Comparison of ENCODE assay signal across 1 cellular context in the genomic region with DNA sequence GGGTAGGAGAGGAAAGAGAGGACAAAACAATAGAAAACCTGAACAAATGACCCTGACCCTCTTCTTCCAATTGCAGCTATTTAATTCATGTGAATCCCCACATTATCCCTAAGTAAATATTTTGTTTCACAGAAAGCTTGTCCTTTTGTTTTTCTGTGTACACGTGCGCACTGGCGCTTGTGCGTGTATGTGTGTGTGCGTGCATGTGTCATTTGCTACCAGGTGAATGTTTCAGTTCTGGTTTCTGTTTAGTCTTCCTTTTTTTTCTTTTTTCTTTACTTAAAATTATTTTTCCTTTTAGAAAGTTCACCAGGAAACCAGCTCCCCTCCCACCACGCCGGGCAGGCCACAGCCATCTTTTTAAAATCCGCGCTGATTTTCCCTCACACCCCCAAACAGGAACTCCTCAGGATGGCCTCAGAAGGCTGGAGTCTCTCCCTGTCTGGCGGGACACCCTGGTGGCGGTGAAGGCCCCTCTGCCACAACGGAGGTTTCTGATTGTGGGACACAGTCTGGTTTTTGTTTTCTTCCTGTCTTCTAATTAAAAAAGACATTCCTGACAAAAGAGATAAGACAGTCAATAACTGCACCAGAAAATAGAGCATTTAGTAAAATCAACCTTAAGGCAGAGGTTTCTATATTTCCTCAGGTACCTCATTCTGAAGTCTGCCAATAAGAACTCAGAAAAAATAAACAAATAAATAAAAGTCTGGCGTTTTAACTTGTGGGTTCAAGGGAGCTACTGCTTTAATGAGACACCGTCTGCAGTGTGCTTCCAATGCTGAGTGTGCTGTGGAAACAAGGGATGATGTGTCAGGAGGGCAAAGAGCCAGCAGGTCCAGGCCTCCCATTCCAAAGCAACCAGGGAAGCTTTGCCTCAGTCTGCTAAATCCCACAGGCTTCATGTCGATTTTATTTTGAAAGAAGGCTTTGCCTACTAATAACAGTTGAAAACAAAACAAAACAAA.
TF ChIP-seq lines count a peak whose summit lies in the region.

No MANE protein-coding gene starts in this region.

TF ChIP-seq in SK-N-SH treated with all-trans-retinoic acid at 6 μM for 48 hours, 23 proteins besides CTCF, POLR2A, EP300 and RAD21 (continued from another document):
- TF ChIP-seq, protein P1, sequence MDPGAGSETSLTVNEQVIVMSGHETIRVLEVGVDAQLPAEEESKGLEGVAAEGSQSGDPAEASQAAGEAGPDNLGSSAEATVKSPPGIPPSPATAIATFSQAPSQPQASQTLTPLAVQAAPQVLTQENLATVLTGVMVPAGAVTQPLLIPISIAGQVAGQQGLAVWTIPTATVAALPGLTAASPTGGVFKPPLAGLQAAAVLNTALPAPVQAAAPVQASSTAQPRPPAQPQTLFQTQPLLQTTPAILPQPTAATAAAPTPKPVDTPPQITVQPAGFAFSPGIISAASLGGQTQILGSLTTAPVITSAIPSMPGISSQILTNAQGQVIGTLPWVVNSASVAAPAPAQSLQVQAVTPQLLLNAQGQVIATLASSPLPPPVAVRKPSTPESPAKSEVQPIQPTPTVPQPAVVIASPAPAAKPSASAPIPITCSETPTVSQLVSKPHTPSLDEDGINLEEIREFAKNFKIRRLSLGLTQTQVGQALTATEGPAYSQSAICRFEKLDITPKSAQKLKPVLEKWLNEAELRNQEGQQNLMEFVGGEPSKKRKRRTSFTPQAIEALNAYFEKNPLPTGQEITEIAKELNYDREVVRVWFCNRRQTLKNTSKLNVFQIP (CRISPR knock-in tag; IDR thresholded peaks at IDR 0.05; ENCODE audit: borderline replicate concordance, low read depth) = no peak; the same call in 1 of the 2 replicates
- TF ChIP-seq, protein P2, sequence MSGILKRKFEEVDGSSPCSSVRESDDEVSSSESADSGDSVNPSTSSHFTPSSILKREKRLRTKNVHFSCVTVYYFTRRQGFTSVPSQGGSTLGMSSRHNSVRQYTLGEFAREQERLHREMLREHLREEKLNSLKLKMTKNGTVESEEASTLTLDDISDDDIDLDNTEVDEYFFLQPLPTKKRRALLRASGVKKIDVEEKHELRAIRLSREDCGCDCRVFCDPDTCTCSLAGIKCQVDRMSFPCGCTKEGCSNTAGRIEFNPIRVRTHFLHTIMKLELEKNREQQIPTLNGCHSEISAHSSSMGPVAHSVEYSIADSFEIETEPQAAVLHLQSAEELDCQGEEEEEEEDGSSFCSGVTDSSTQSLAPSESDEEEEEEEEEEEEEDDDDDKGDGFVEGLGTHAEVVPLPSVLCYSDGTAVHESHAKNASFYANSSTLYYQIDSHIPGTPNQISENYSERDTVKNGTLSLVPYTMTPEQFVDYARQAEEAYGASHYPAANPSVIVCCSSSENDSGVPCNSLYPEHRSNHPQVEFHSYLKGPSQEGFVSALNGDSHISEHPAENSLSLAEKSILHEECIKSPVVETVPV (CRISPR knock-in tag; IDR thresholded peaks at IDR 0.05) = no peak
- TF ChIP-seq BACH2 (CRISPR knock-in tag; IDR thresholded peaks at IDR 0.05; ENCODE audit: borderline replicate concordance) = 0 out of 2 replicates have a peak, but pooled peaks have one; percentile 4
- no peak for TF ChIP-seq ZC3H10 (CRISPR knock-in tag; IDR thresholded peaks at IDR 0.05)
- TF ChIP-seq ZNF70 (CRISPR knock-in tag; IDR thresholded peaks at IDR 0.05) = 0 out of 2 replicates have a peak, but pooled peaks have one; percentile 28
- no peak for TF ChIP-seq PPARA (CRISPR knock-in tag; IDR thresholded peaks at IDR 0.05; ENCODE audit: borderline replicate concordance)
